ENCODE assay signal across 8 cellular contexts in genomic region chr19:29811125-29812079, GRCh38. TPM values are rescaled to one million over a fixed set of nuclear protein-coding genes. Genes with fewer than 3 reads are reported as not detected.
DNase-seq lines count a peak whose midpoint lies in the region; ATAC-seq and TF ChIP-seq lines count a peak whose summit lies in the region.

TSS of gene CCNE1 (plus strand) at chr19:29811991. CDS start at chr19:29812556, 565 bp downstream.

- no peaks in the 10 kb centered on the region for H3K36me3 ChIP-seq in PC-9 (ENCODE audit: low read depth)
- no peaks in the 10 kb centered on the region for H3K36me3 ChIP-seq in esophagus muscularis mucosa

- H3K4me3 Mint-ChIP-seq in activated T-cell treated with anti-CD3 and anti-CD28 coated beads, Interleukin-2, amount 50 U/mL, for 24 hours = peak within 1 kb of the TSS; percentile 88

- H3K9me3 Mint-ChIP-seq in activated T-cell treated with anti-CD3 and anti-CD28 coated beads, Interleukin-2, amount 50 U/mL, for 24 hours = no peaks in the 10 kb centered on the region

- H3K79me2 ChIP-seq in PC-9 (ENCODE audit: low read depth) = peaks cover 7% of the 10 kb centered on the region

- no TSS peak for BruUV-seq in PC-9 (replicated peaks; lab: Mats Ljungman, UMichigan)

- CTCF ChIA-PET in PC-9 (lab: Charles Lee) = interaction anchor here (0.6 kb wide), 1 partner anchor 81 kb away, joined by 4 read pairs; no protein-coding TSS in a partner anchor

- TF ChIP-seq POLR2A in esophagus muscularis mucosa (IDR thresholded peaks at IDR 0.05; ENCODE audit: low read depth) = no peak

- peak within 1 kb of the TSS; percentile 83 for H3K4me2 ChIP-seq in PC-9

- H3K4me1 ChIP-seq in PC-9 (replicated peaks; ENCODE audit: insufficient read depth) = peaks cover 9% of the 10 kb centered on the region; the same call in 1 of the 2 replicates
- H3K4me1 ChIP-seq in esophagus muscularis mucosa = peaks cover 0 to 21% (median 16%) of the 10 kb centered on the region in 4 donors

- WGBS in esophagus muscularis mucosa = 13% methylated on average over 9 of the region's 125 CpGs

- H3K27me3 Mint-ChIP-seq in activated T-cell treated with anti-CD3 and anti-CD28 coated beads, Interleukin-2, amount 50 U/mL, for 24 hours = no peaks in the 10 kb centered on the region

- intact Hi-C loops in PC-9 (cut with micrococcal nuclease; ENCODE audit: unreplicated experiment) (loop anchor here (1.0 to 2.0 kb wide), 2 partner anchors 19 to 34 kb away; no protein-coding TSS in a partner anchor), esophagus muscularis mucosa (cut with DNase I) (loop anchor here (5.0 to 10.0 kb wide), 2 partner anchors 131 to 207 kb away; partner anchors contain the start of genes POP4 and URI1)

- no peaks in the 10 kb centered on the region for H3K9me3 ChIP-seq in PC-9 (ENCODE audit: insufficient read depth, low read depth)
- H3K9me3 ChIP-seq in esophagus muscularis mucosa = no peaks in the 10 kb centered on the region

- no peaks in the 10 kb centered on the region for H4K20me1 ChIP-seq in PC-9 (ENCODE audit: insufficient read depth)

- H3K27ac Mint-ChIP-seq in activated T-cell treated with anti-CD3 and anti-CD28 coated beads, Interleukin-2, amount 50 U/mL, for 24 hours = peak within 1 kb of the TSS; percentile 94

- POLR2A ChIA-PET in PC-9 (lab: Charles Lee; ENCODE audit: unreplicated experiment) = no interaction called here

- H3F3A ChIP-seq in PC-9 (ENCODE audit: insufficient read depth, low read depth) = peaks cover 19% of the 10 kb centered on the region; the same call in 1 of the 2 replicates

- peak within 1 kb of the TSS; percentile 60 for H3K4me3 ChIP-seq in PC-9
- H3K4me3 ChIP-seq in esophagus muscularis mucosa = peak within 1 kb of the TSS; percentile 61 to 82 (median 70)

- no peak within 1 kb of the TSS for H3K27ac ChIP-seq in PC-9
- peak within 1 kb of the TSS; percentile 65 to 80 (median 74) for H3K27ac ChIP-seq in esophagus muscularis mucosa (replicated peaks in 1 of 4)

- no peak for TF ChIP-seq CTCF in PC-9 (conservative IDR thresholded peaks at IDR 0.05)
- no peak for TF ChIP-seq CTCF in esophagus muscularis mucosa (IDR thresholded peaks at IDR 0.05)

- DNase-seq in DMS114 treated with DMSO at 0.1 percent for 48 hours (lab: John Stamatoyannopoulos, UW; ENCODE audit: unreplicated experiment) = peak; percentile 68
- peak; percentile 90 for DNase-seq in HuH-7.5 (ENCODE audit: low spot score)
- DNase-seq in PC-9 = peak; percentile 49 to 91
- peak; percentile 98 for DNase-seq in activated T-cell treated with anti-CD3 and anti-CD28 coated beads, Interleukin-2, amount 50 U/mL, for 24 hours
- DNase-seq in esophagus muscularis mucosa (ENCODE audit: extremely low spot score) = peak; percentile 95
- peak; percentile 90 for DNase-seq in myocyte (ENCODE audit: low read depth)
- DNase-seq in stimulated activated CD8-positive, alpha-beta memory T cell treated with anti-CD3 and anti-CD28 coated beads, Interleukin-7, amount 100 ng/mL, for 24 hours (ENCODE audit: low read depth) = peak; percentile 93

- peaks cover 30% of the 10 kb centered on the region for H3K36me3 Mint-ChIP-seq in activated T-cell treated with anti-CD3 and anti-CD28 coated beads, Interleukin-2, amount 50 U/mL, for 24 hours (ENCODE audit: low read depth)

- no peak for TF ChIP-seq EP300 in esophagus muscularis mucosa (IDR thresholded peaks at IDR 0.05)

- peak; percentile 68 for ATAC-seq in GM21515 (IDR thresholded peaks at IDR 0.05; ENCODE audit: unreplicated experiment)

- peaks cover 21% of the 10 kb centered on the region for H3K4me1 Mint-ChIP-seq in activated T-cell treated with anti-CD3 and anti-CD28 coated beads, Interleukin-2, amount 50 U/mL, for 24 hours (ENCODE audit: low read depth)

- no peaks in the 10 kb centered on the region for H3K9me2 ChIP-seq in PC-9 (ENCODE audit: insufficient read depth)

- H3K27me3 ChIP-seq in PC-9 (ENCODE audit: insufficient read depth, low read depth) (no peaks in the 10 kb centered on the region), esophagus muscularis mucosa (no peaks in the 10 kb centered on the region)

- peak within 1 kb of the TSS; percentile 84 for H2AFZ ChIP-seq in PC-9

RNA-seq across cellular contexts. Expression of gene CCNE1, which starts in this region (rescaled TPM):
- total RNA-seq in PC-9 (2021) = 8.9 and 10.6 TPM in 2 replicates
- total RNA-seq in esophagus muscularis mucosa = 1 to 10 TPM in 3 of 4 donors, under 1 TPM in 1; 0.42 to 4.0 (median 2.4) TPM
- total RNA-seq in myocyte = 7.8 and 9.6 TPM in 2 replicates
- 6.6 TPM for polyA plus RNA-seq in myocyte (2012)
